Comparison of ENCODE assay signal across 29 cellular contexts in the genomic region with DNA sequence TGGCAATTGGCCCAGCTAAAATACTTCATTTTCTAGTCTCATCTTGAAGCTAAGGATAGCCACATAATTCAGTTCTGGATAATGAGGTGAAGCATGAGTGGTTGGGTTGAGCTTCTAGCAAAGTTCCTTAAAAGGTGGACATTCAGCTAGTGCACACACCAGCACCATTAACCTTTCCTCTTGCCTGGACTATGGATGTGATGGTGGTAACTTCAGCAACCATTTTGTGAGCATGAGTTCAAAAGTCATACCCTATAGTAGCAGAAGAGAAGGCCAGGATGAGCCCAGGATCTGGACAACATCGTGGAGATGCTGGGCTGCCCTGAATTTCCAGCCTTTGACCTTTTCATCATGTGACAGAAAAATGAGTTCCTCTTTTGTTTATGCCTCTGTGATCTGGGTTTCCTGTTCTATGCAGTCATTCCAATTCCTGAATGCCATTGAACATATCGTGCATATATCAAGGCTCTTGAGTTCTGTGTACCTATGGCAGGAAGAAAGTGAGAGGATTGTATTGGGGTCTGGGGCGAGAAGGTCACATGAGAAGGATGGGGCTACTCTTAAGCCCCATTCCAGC.
DNase-seq lines count a peak whose midpoint lies in the region; ATAC-seq and TF ChIP-seq lines count a peak whose summit lies in the region.
"Had no signal": no experiment of that assay in that cellular context is flagged by ENCODE, and none has a peak within 500 bp of the region (broad histone marks: within the 10 kb centered on the region; RNA-seq: fewer than 3 reads in every experiment).

No MANE protein-coding gene starts in this region.

- H3K27ac Mint-ChIP-seq in type B pancreatic cell: peak overlapping the region; percentile 64
- H3K27ac Mint-ChIP-seq: activated CD8-positive, alpha-beta T cell treated with anti-CD3 and anti-CD28 coated beads, Interleukin-2, amount 10 ng/mL, durations not matched to agents 7 days and 5 days; activated naive CD4-positive, alpha-beta T cell treated with anti-CD3 and anti-CD28 coated beads, Interleukin-2, amount 50 U/mL, for 72 hours; T-helper 17 cell had no signal

- H3K4me2 ChIP-seq in hepatocyte: no peak overlapping the region

- no peaks in the 10 kb centered on the region for H3K36me3 ChIP-seq in hepatocyte (replicated peaks; ENCODE audit: insufficient read depth, low read depth)
- H3K36me3 ChIP-seq: brain microvascular endothelial cell, gastroesophageal sphincter, upper lobe of left lung had no signal

- H3K27me3 Mint-ChIP-seq in type B pancreatic cell: no peaks in the 10 kb centered on the region
- H3K27me3 Mint-ChIP-seq: CD4-positive, alpha-beta memory T cell; T-helper 17 cell had no signal

- no peaks in the 10 kb centered on the region for H4K20me1 ChIP-seq in hepatocyte (ENCODE audit: insufficient read depth, poor library complexity, severe bottlenecking)

- peaks cover 3% of the 10 kb centered on the region for H3K36me3 Mint-ChIP-seq in type B pancreatic cell
- H3K36me3 Mint-ChIP-seq: activated naive CD4-positive, alpha-beta T cell treated with anti-CD3 and anti-CD28 coated beads, Interleukin-2, amount 50 U/mL, for 72 hours; CD4-positive, alpha-beta memory T cell had no signal

- H3K27me3 ChIP-seq in hepatocyte: no peaks in the 10 kb centered on the region
- H3K27me3 ChIP-seq: brain microvascular endothelial cell, gastroesophageal sphincter, upper lobe of left lung had no signal

- 94% methylated on average over 3 of the region's 3 CpGs for WGBS in hepatocyte (ENCODE audit: low lambda C conversion rate, missing lambda C conversion rate)

- no peak overlapping the region for H3K4me3 ChIP-seq in NB4 (ENCODE audit: low read depth, low read length)
- H3K4me3 ChIP-seq in hepatocyte: no peak overlapping the region
- H3K4me3 ChIP-seq: gastroesophageal sphincter, lung, upper lobe of left lung had no signal

- no peak for TF ChIP-seq POLR2A in NB4 (IDR thresholded peaks at IDR 0.05; ENCODE audit: extremely low read depth, insufficient read length)

- H3K4me3 Mint-ChIP-seq in type B pancreatic cell: no peak overlapping the region
- H3K4me3 Mint-ChIP-seq: activated CD8-positive, alpha-beta T cell treated with anti-CD3 and anti-CD28 coated beads, Interleukin-2, amount 10 ng/mL, durations not matched to agents 7 days and 5 days; CD4-positive, alpha-beta memory T cell; T-helper 17 cell had no signal

- no peaks in the 10 kb centered on the region for H3K79me2 ChIP-seq in hepatocyte
- H3K79me2 ChIP-seq: parathyroid adenoma had no signal

- no peak overlapping the region for H2AFZ ChIP-seq in hepatocyte
- H2AFZ ChIP-seq: parathyroid adenoma had no signal

- H3K9me3 Mint-ChIP-seq in type B pancreatic cell: peaks cover 4% of the 10 kb centered on the region
- H3K9me3 Mint-ChIP-seq: activated naive CD4-positive, alpha-beta T cell treated with anti-CD3 and anti-CD28 coated beads, Interleukin-2, amount 50 U/mL, for 72 hours had no signal

- peaks cover 27% of the 10 kb centered on the region for H3K4me1 Mint-ChIP-seq in type B pancreatic cell (ENCODE audit: unreplicated experiment)
- H3K4me1 Mint-ChIP-seq: CD4-positive, alpha-beta memory T cell; T-helper 17 cell had no signal

- no peaks in the 10 kb centered on the region for H3K9me2 ChIP-seq in hepatocyte (replicated peaks; ENCODE audit: insufficient read depth)

- H3K9me3 ChIP-seq in hepatocyte (ENCODE audit: low read depth): no peaks in the 10 kb centered on the region
- H3K9me3 ChIP-seq: upper lobe of left lung had no signal

- peaks cover 12% of the 10 kb centered on the region for H3K4me1 ChIP-seq in hepatocyte (ENCODE audit: insufficient read depth)
- H3K4me1 ChIP-seq: parathyroid adenoma had no signal

- peak overlapping the region; percentile 49 for H3K27ac ChIP-seq in hepatocyte
- H3K27ac ChIP-seq: brain microvascular endothelial cell, parathyroid adenoma, RWPE1 had no signal

- DNase-seq in SIG-M5 treated with dmso at 0.1 percent for 504 hours (lab: John Stamatoyannopoulos, UW; ENCODE audit: unreplicated experiment) (peak; percentile 7), SIG-M5 (lab: John Stamatoyannopoulos, UW) (no peak), NB4 (ENCODE audit: low read depth) (peak; percentile 51), hepatocyte (ENCODE audit: low spot score) (no peak), type B pancreatic cell (ENCODE audit: extremely low spot score, unreplicated experiment) (no peak)
- DNase-seq: activated CD4-positive, alpha-beta T cell treated with anti-CD3 and anti-CD28 coated beads for 1 hour; activated CD8-positive, alpha-beta T cell treated with anti-CD3 and anti-CD28 coated beads, Interleukin-2, amount 10 ng/mL, durations not matched to agents 7 days and 5 days; activated T-cell treated with anti-CD3 and anti-CD28 coated beads for 4 hours; amygdala; CD4-positive, alpha-beta memory T cell; H7; hippocampal formation; NCI-H1092; NCI-H1694 treated with DMSO at 0.1 percent for 48 hours; NCI-H510A treated with DMSO at 0.1 percent for 48 hours; retina; small intestine; stimulated activated naive CD4-positive, alpha-beta T cell; T-helper 17 cell; upper lobe of left lung had no signal

- TF ChIP-seq CTCF in NB4 (IDR thresholded peaks at IDR 0.05; ENCODE audit: low read depth, low read length): no peak
- TF ChIP-seq CTCF in hepatocyte (IDR thresholded peaks at IDR 0.05; ENCODE audit: poor library complexity): no peak
- TF ChIP-seq CTCF in type B pancreatic cell (conservative IDR thresholded peaks at IDR 0.05): no peak

- ATAC-seq in GM21528 (IDR thresholded peaks at IDR 0.05; ENCODE audit: low FRiP score, unreplicated experiment): no peak
- no peak for ATAC-seq in HG03159 (IDR thresholded peaks at IDR 0.05; ENCODE audit: unreplicated experiment)
- no peak for ATAC-seq in GM21447 (IDR thresholded peaks at IDR 0.05; ENCODE audit: unreplicated experiment)
- ATAC-seq: activated CD8-positive, alpha-beta T cell treated with anti-CD3 and anti-CD28 coated beads, Interleukin-2, amount 10 ng/mL, durations not matched to agents 7 days and 5 days; gastroesophageal sphincter; T-helper 17 cell had no signal

Comparison
In these comparisons a context has a peak if more than half of its experiments do, and no peak if none do; other contexts are left out.
1. DNase-seq: peak in SIG-M5 treated with dmso at 0.1 percent for 504 hours (single experiment) and NB4 (single experiment); none in SIG-M5 (single experiment), hepatocyte (single experiment) and type B pancreatic cell (single experiment).